Comparison of ENCODE assay signal across 12 cellular contexts in the genomic region with DNA sequence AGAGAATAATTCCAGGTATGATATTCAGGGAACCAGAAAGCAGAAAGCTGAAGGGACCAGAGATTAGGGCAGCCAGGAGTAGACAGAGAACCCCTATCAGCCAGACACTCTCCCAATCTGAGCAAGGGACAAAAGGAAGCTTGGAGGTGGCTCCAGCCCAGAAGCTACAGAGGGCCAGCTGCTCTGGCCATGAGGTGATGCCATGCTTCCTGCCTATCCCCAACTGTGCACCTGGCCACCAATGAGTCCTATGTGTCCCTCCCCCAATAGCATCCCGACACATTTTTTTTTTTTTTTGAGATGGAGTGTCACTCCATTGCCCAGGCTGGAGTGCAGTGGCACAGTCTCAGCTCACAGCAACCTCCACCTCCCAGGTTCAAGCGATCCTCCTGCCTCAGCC. TPM values are rescaled to one million over a fixed set of nuclear protein-coding genes. Genes with fewer than 3 reads are reported as not detected.
A peak's percentile ranks its signal among the peaks of the same experiment; 100 is the strongest.
DNase-seq lines count a peak whose midpoint lies in the region; ATAC-seq, FAIRE-seq and TF ChIP-seq lines count a peak whose summit lies in the region.
"Had no signal": no experiment of that assay in that cellular context is flagged by ENCODE, and none has a peak within 500 bp of the region (broad histone marks: within the 10 kb centered on the region; RNA-seq: fewer than 3 reads in every experiment).

No MANE protein-coding gene starts in this region.

- H3K36me3 ChIP-seq in small intestine (ENCODE audit: control insufficient read depth in 2 of 2, insufficient read depth in 2 of 2, low read length in 2 of 2), result no peaks in the 10 kb centered on the region

- peak overlapping the region; percentile 99 for H3K27ac Mint-ChIP-seq in T-helper 2 cell treated with Interferon-gamma antibody and Interleukin-4, amounts not matched to agents 5 μg/mL and 100 μg/mL, for 36 hours
- peak overlapping the region; percentile 99 for H3K27ac Mint-ChIP-seq in activated CD4-positive, alpha-beta memory T cell treated with anti-CD3 and anti-CD28 coated beads for 36 hours
- no peak overlapping the region for H3K27ac Mint-ChIP-seq in endothelial cell (ENCODE audit: unreplicated experiment)

- POLR2A ChIA-PET in activated CD4-positive, alpha-beta memory T cell treated with anti-CD3 and anti-CD28 coated beads for 36 hours (lab: Charles Lee), result interaction anchor here (0.5 to 7.7 kb wide), 3 partner anchors 11 to 168 kb away, joined by 3 to 123 read pairs (median 24); no protein-coding TSS in a partner anchor

- no peaks in the 10 kb centered on the region for H3K9me3 ChIP-seq in small intestine (ENCODE audit: control insufficient read depth, low read depth)
- H3K9me3 ChIP-seq: A549 had no signal

- TF ChIP-seq CTCF in endothelial cell (IDR thresholded peaks at IDR 0.05; ENCODE audit: unreplicated experiment), result no peak

- 84 to 92% (median 89%) methylated on average over 2 of the region's 2 CpGs for WGBS in small intestine, 3 donors

- peaks cover 77% of the 10 kb centered on the region for H3K4me1 Mint-ChIP-seq in T-helper 2 cell treated with Interferon-gamma antibody and Interleukin-4, amounts not matched to agents 5 μg/mL and 100 μg/mL, for 36 hours (ENCODE audit: low read depth)
- peaks cover 77% of the 10 kb centered on the region for H3K4me1 Mint-ChIP-seq in activated CD4-positive, alpha-beta memory T cell treated with anti-CD3 and anti-CD28 coated beads for 36 hours (ENCODE audit: low read depth)
- H3K4me1 Mint-ChIP-seq in endothelial cell (ENCODE audit: unreplicated experiment), result peaks cover 53% of the 10 kb centered on the region

- CTCF ChIA-PET in activated CD4-positive, alpha-beta memory T cell treated with anti-CD3 and anti-CD28 coated beads for 36 hours (lab: Charles Lee), result interaction anchor here (1.0 kb wide), 1 partner anchor 137 kb away, joined by 3 read pairs; no protein-coding TSS in a partner anchor

- H3K4me3 Mint-ChIP-seq in T-helper 2 cell treated with Interferon-gamma antibody and Interleukin-4, amounts not matched to agents 5 μg/mL and 100 μg/mL, for 36 hours, result peak overlapping the region; percentile 81
- H3K4me3 Mint-ChIP-seq in activated CD4-positive, alpha-beta memory T cell treated with anti-CD3 and anti-CD28 coated beads for 36 hours, result peak overlapping the region; percentile 68
- H3K4me3 Mint-ChIP-seq in endothelial cell (ENCODE audit: unreplicated experiment), result peak overlapping the region; percentile 63

- no peaks in the 10 kb centered on the region for H3K9me3 Mint-ChIP-seq in T-helper 2 cell treated with Interferon-gamma antibody and Interleukin-4, amounts not matched to agents 5 μg/mL and 100 μg/mL, for 36 hours
- H3K9me3 Mint-ChIP-seq in activated CD4-positive, alpha-beta memory T cell treated with anti-CD3 and anti-CD28 coated beads for 36 hours, result no peaks in the 10 kb centered on the region
- H3K9me3 Mint-ChIP-seq in endothelial cell (ENCODE audit: unreplicated experiment), result no peaks in the 10 kb centered on the region

- DNase-seq in T-helper 2 cell treated with Interferon-gamma antibody and Interleukin-4, amounts not matched to agents 5 μg/mL and 100 μg/mL, for 36 hours (ENCODE audit: low spot score), result no peak
- no peak for DNase-seq in T-helper 2 cell
- no peak for DNase-seq in activated CD4-positive, alpha-beta memory T cell treated with anti-CD3 and anti-CD28 coated beads for 36 hours
- no peak for DNase-seq in endothelial cell (ENCODE audit: low spot score)
- no peak for DNase-seq in small intestine
- DNase-seq in DMS79 treated with DMSO at 0.1 percent for 48 hours (lab: John Stamatoyannopoulos, UW), result no peak
- no peak for DNase-seq in NCI-H510A treated with DMSO at 0.1 percent for 48 hours (lab: John Stamatoyannopoulos, UW)
- DNase-seq: midbrain, NCI-H1436 had no signal

- no peak for ATAC-seq in GM21367 (IDR thresholded peaks at IDR 0.05; ENCODE audit: unreplicated experiment)
- ATAC-seq: A549 had no signal

- FAIRE-seq in small intestine (lab: Jason Lieb, UNC), result no peak
- FAIRE-seq: A549, GM18507 had no signal

- no peaks in the 10 kb centered on the region for H3K27me3 Mint-ChIP-seq in T-helper 2 cell treated with Interferon-gamma antibody and Interleukin-4, amounts not matched to agents 5 μg/mL and 100 μg/mL, for 36 hours (ENCODE audit: low read depth)
- no peaks in the 10 kb centered on the region for H3K27me3 Mint-ChIP-seq in activated CD4-positive, alpha-beta memory T cell treated with anti-CD3 and anti-CD28 coated beads for 36 hours
- peaks cover 13% of the 10 kb centered on the region for H3K27me3 Mint-ChIP-seq in endothelial cell (ENCODE audit: unreplicated experiment)

- H3K4me3 ChIP-seq in small intestine (ENCODE audit: low read depth in 1 of 2, low read length in 2 of 2), result no peak overlapping the region
- H3K4me3 ChIP-seq: A549 had no signal

- H3K27me3 ChIP-seq in small intestine (ENCODE audit: control insufficient read depth in 2 of 2, insufficient read depth in 2 of 2, low read length in 2 of 2), result no peaks in the 10 kb centered on the region

- intact Hi-C loops in activated CD4-positive, alpha-beta memory T cell treated with anti-CD3 and anti-CD28 coated beads for 36 hours (cut with micrococcal nuclease), result no loop called here

- peaks cover 30% of the 10 kb centered on the region for H3K36me3 Mint-ChIP-seq in T-helper 2 cell treated with Interferon-gamma antibody and Interleukin-4, amounts not matched to agents 5 μg/mL and 100 μg/mL, for 36 hours (ENCODE audit: low read depth)
- H3K36me3 Mint-ChIP-seq in activated CD4-positive, alpha-beta memory T cell treated with anti-CD3 and anti-CD28 coated beads for 36 hours, result peaks cover 17% of the 10 kb centered on the region
- peaks cover 13% of the 10 kb centered on the region for H3K36me3 Mint-ChIP-seq in endothelial cell (ENCODE audit: low read depth, unreplicated experiment)

- H3K27ac ChIP-seq in small intestine (ENCODE audit: low read depth in 1 of 2, low read length in 1 of 2), result peak overlapping the region; percentile 17 to 91

- H3K4me1 ChIP-seq in small intestine (ENCODE audit: control insufficient read depth in 2 of 2, insufficient read depth in 1 of 2, low read depth in 1 of 2, low read length in 1 of 2), result peaks cover 0 to 8% of the 10 kb centered on the region in 2 donors

RNA-seq across cellular contexts. Expression of gene NSMCE1, which starts 30.0 kb away (rescaled TPM):
- 100 to 1,000 TPM; 120 to 121 TPM for total RNA-seq in activated CD4-positive, alpha-beta memory T cell treated with anti-CD3 and anti-CD28 coated beads for 36 hours
- total RNA-seq in endothelial cell (ENCODE audit: unreplicated experiment), result 21.0 TPM
- 10 to 100 TPM; 37.8 to 66.1 (median 42.7) TPM for polyA plus RNA-seq in small intestine

RNA-seq across cellular contexts. Expression of gene KDM8, which starts 35.3 kb away (rescaled TPM):
- total RNA-seq in activated CD4-positive, alpha-beta memory T cell treated with anti-CD3 and anti-CD28 coated beads for 36 hours, result 1 to 10 TPM; 8.7 to 9.7 TPM
- total RNA-seq in endothelial cell (ENCODE audit: unreplicated experiment), result 5.7 TPM
- 100 to 1,000 TPM in 1 of 3 donors, 10 to 100 TPM in 1, 1 to 10 TPM in 1; 8.7 to 117 (median 67.6) TPM for polyA plus RNA-seq in small intestine
